1 cellular context compared by ENCODE assay signal in genomic region chr15:51382787-51383186, GRCh38.
TF ChIP-seq lines count a peak whose summit lies in the region.

No MANE protein-coding gene starts in this region.

TF ChIP-seq in HCT116, 20 proteins besides CTCF, POLR2A, EP300 and RAD21 (continued from another document):
- TF ChIP-seq TCF7L2 (IDR thresholded peaks at IDR 0.05; ENCODE audit: borderline replicate concordance, extremely low read depth, insufficient read depth, insufficient read length): no peak
